In the genomic region with DNA sequence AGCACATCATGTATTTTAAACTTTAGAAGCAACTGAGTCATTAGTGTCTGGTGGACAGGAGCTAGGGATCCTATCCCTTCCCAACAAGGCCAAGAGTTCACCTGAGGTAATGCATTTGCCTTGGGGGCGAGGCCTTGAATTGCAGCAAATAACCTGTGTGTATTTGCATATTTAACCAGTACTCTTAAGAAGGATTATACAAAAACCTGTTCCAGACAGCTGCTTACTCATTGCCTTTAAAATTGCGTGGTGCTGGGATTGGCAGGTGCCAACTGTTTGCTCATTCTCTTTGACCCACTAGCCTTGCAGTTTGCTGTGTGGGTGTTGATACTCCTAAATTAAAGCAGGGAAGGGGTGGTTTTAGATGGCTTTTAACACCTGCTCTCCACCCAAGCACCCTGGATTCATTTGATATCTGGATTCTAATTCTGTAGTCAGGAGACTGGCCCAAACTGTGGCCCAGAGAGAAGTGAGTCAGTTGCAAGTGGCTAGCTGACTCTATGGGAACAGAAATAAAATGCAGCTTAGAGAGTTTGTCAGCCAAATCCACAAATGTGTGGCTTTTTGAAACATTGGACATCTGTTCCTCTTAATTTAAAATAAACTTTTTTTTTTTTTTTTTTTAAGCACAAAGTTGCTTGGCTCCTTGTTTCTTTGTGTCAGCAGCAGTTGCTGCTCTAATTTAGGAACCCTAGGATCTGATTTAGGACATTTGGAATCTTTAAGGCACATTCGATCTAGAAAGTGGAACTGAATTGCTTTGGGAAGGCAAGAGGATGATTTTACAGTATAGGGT, we compare ENCODE assay signal across 8 cellular contexts. TPM values are rescaled to one million over a fixed set of nuclear protein-coding genes. Genes with fewer than 3 reads are reported as not detected.
DNase-seq lines count a peak whose midpoint lies in the region; ATAC-seq and TF ChIP-seq lines count a peak whose summit lies in the region.

No MANE protein-coding gene starts in this region.

- H3K27ac ChIP-seq in IMR-90 (ENCODE audit: insufficient read depth, low read length) (peak overlapping the region; percentile 90; the same call in 1 of the 2 replicates), liver (ENCODE audit: low read depth in 1 of 2, low read length in 2 of 2) (peak overlapping the region; percentile 96 to 99)

- H3K27ac Mint-ChIP-seq in MCF 10A (ENCODE audit: low read depth, unreplicated experiment), result peak overlapping the region; percentile 98

- H4K91ac ChIP-seq in IMR-90 (ENCODE audit: insufficient read depth, low read depth, low read length), result peak overlapping the region; percentile 67

- H2AFZ ChIP-seq in IMR-90 (replicated peaks; ENCODE audit: low read length, poor library complexity), result no peak overlapping the region

- H4K8ac ChIP-seq in IMR-90 (ENCODE audit: low read depth in 2 of 2, low read length in 2 of 2), result peak overlapping the region; percentile 5 to 95; a peak in 2 of 4 replicates

- TF ChIP-seq CTCF in IMR-90 (conservative IDR thresholded peaks at IDR 0.05; ENCODE audit: low read depth, low read length) (no peak), MCF 10A (IDR thresholded peaks at IDR 0.05; ENCODE audit: unreplicated experiment) (no peak), liver (IDR thresholded peaks at IDR 0.05; ENCODE audit: low read depth, low read length, missing input control) (no peak), GM10248 (IDR thresholded peaks at IDR 0.05; ENCODE audit: control extremely low read depth, extremely low read depth, low read depth, missing control alignments) (no peak)

- H2BK5ac ChIP-seq in IMR-90 (ENCODE audit: low read depth, low read length, poor library complexity, severe bottlenecking), result peak overlapping the region; percentile 79

- peaks cover 0 to 6% of the 10 kb centered on the region in 2 experiments; a peak in 1 of 4 replicates for H3K79me1 ChIP-seq in IMR-90 (ENCODE audit: low read depth in 1 of 2, low read length in 2 of 2)

- peaks cover 11% of the 10 kb centered on the region for H3K9me1 ChIP-seq in IMR-90 (ENCODE audit: insufficient read depth, low read length)

- no peaks in the 10 kb centered on the region for H3K9me3 ChIP-seq in IMR-90 (ENCODE audit: control insufficient read depth, insufficient read depth, low read length)
- no peaks in the 10 kb centered on the region for H3K9me3 ChIP-seq in liver (ENCODE audit: control insufficient read depth in 4 of 4, low read length in 3 of 4)

- no peaks in the 10 kb centered on the region for H3K9me3 Mint-ChIP-seq in MCF 10A (ENCODE audit: unreplicated experiment)

- peaks cover 24% of the 10 kb centered on the region for H3K4me1 Mint-ChIP-seq in MCF 10A (ENCODE audit: insufficient read depth, unreplicated experiment)

- peak overlapping the region; percentile 0; the same call in 1 of the 2 replicates for H3K23ac ChIP-seq in IMR-90 (ENCODE audit: low read depth, low read length)

- no CpG with 5 or more reads among the region's 3 CpGs for WGBS in IMR-90 (ENCODE audit: extremely low coverage in 2 of 2, insufficient read length in 1 of 2), 2 experiments
- WGBS in liver, result 21% methylated on average over 3 of the region's 3 CpGs

- no peak overlapping the region for H2AK9ac ChIP-seq in IMR-90 (replicated peaks; ENCODE audit: low read depth, low read length, poor library complexity)

- H2BK120ac ChIP-seq in IMR-90 (ENCODE audit: low read depth, low read length), result peak overlapping the region; percentile 97

- peak overlapping the region; percentile 50; the same call in 1 of the 2 replicates for H3K4me2 ChIP-seq in IMR-90 (ENCODE audit: low read depth, low read length)

- intact Hi-C loops in IMR-90 (cut with micrococcal nuclease), result no loop called here
- intact Hi-C loops in MCF 10A (cut with micrococcal nuclease), result loop anchor here (5.0 kb wide), 1 partner anchor 47 kb away; a partner anchor contains a TSS

- in situ Hi-C loops in IMR-90 (cut with MboI; ENCODE audit: low sequenced_read_pairs), result no loop called here

- H3K4me3 ChIP-seq in IMR-90 (ENCODE audit: insufficient read depth, low read depth, low read length) (no peak overlapping the region), liver (ENCODE audit: low read depth in 1 of 3, low read length in 3 of 3) (no peak overlapping the region)

- H3K27me3 ChIP-seq in IMR-90 (ENCODE audit: control insufficient read depth, insufficient read depth, low read length), result no peaks in the 10 kb centered on the region
- H3K27me3 ChIP-seq in liver (ENCODE audit: control insufficient read depth in 4 of 4, insufficient read depth in 4 of 4, low read length in 3 of 4), result no peaks in the 10 kb centered on the region

- dilution Hi-C loops in IMR-90 (cut with HindIII; ENCODE audit: low sequenced_read_pairs, unreplicated experiment), result no loop called here

- no peak for TF ChIP-seq RAD21 in IMR-90 (IDR thresholded peaks at IDR 0.05; ENCODE audit: low read length)
- peak in 1 of 2 donors; percentile 3 for TF ChIP-seq RAD21 in liver (IDR thresholded peaks at IDR 0.05)

- peak; percentile 36 for TF ChIP-seq POLR2A in IMR-90 (IDR thresholded peaks at IDR 0.05; ENCODE audit: low read depth, low read length)

- H3K9ac ChIP-seq in IMR-90 (ENCODE audit: low read depth, low read length), result no peak overlapping the region
- peak overlapping the region; percentile 43 to 79 for H3K9ac ChIP-seq in liver (ENCODE audit: low read depth in 1 of 2, low read length in 2 of 2)

- peak overlapping the region; percentile 59; the same call in 1 of the 2 replicates for H3K18ac ChIP-seq in IMR-90 (ENCODE audit: low read depth, low read length)

- H2AK5ac ChIP-seq in IMR-90 (ENCODE audit: low read depth, low read length), result peak overlapping the region; percentile 76; the same call in 1 of the 2 replicates

- CTCF ChIA-PET in IMR-90 (lab: Yijun Ruan, JAX), result interaction anchor here (0.6 kb wide), 1 partner anchor 99 kb away, joined by 5 read pairs; no protein-coding TSS in a partner anchor
- CTCF ChIA-PET in MCF 10A (lab: Yijun Ruan, JAX), result interaction anchor here (1.2 to 2.1 kb wide), 2 partner anchors 13 to 62 kb away, joined by 3 to 11 read pairs; no protein-coding TSS in a partner anchor
- CTCF ChIA-PET in GM10248 (lab: Yijun Ruan, JAX), result interaction anchor here (1.5 to 5.7 kb wide), 4 partner anchors 18 to 101 kb away, joined by 3 to 50 read pairs (median 5); no protein-coding TSS in a partner anchor

- BruUV-seq in IMR-90 (replicated peaks; lab: Mats Ljungman, UMichigan), result no TSS peak
- no TSS peak for BruUV-seq in MCF 10A (replicated peaks; lab: Mats Ljungman, UMichigan)

- peak overlapping the region; percentile 79; the same call in 1 of the 2 replicates for H2BK20ac ChIP-seq in IMR-90 (ENCODE audit: low read depth, low read length)

- H3K27me3 Mint-ChIP-seq in MCF 10A (ENCODE audit: insufficient read depth, unreplicated experiment), result no peaks in the 10 kb centered on the region

- H3K56ac ChIP-seq in IMR-90 (ENCODE audit: extremely low read depth, insufficient read depth, low read length), result no peak overlapping the region

- H3K36me3 Mint-ChIP-seq in MCF 10A (ENCODE audit: insufficient read depth, unreplicated experiment), result peaks cover 88% of the 10 kb centered on the region

- H4K5ac ChIP-seq in IMR-90 (ENCODE audit: low read depth, low read length), result peak overlapping the region; percentile 33; the same call in 1 of the 2 replicates

- peak overlapping the region; percentile 43; the same call in 1 of the 3 replicates for H2BK15ac ChIP-seq in IMR-90 (ENCODE audit: low read depth, low read length)

- H3K4me3 Mint-ChIP-seq in MCF 10A (ENCODE audit: unreplicated experiment), result peak overlapping the region; percentile 50

- H3K4ac ChIP-seq in IMR-90 (ENCODE audit: low read depth, low read length), result peak overlapping the region; percentile 47

- H3K4me1 ChIP-seq in IMR-90 (ENCODE audit: control insufficient read depth, insufficient read depth, low read length) (peaks cover 16% of the 10 kb centered on the region), liver (ENCODE audit: control insufficient read depth in 4 of 4, insufficient read depth in 4 of 4, low read length in 3 of 4) (peaks cover 14 to 39% (median 32%) of the 10 kb centered on the region in 4 donors)

- POLR2A ChIA-PET in IMR-90 (lab: Charles Lee; ENCODE audit: unreplicated experiment) (interaction anchor here (0.7 to 2.4 kb wide), 8 partner anchors 8 to 137 kb away, joined by 3 to 22 read pairs (median 6); no protein-coding TSS in a partner anchor), MCF 10A (lab: Yijun Ruan, JAX) (interaction anchor here (0.7 to 14.0 kb wide), 23 partner anchors 7 to 688 kb away, joined by 3 to 720 read pairs (median 5); a partner anchor contains a TSS), GM10248 (lab: Yijun Ruan, JAX) (interaction anchor here (0.6 to 1.8 kb wide), 6 partner anchors 8 to 1214 kb away, joined by 3 to 14 read pairs (median 4); a partner anchor contains a TSS)

- 0 out of 2 replicates have a peak, but pooled peaks have one; percentile 4 for ATAC-seq in IMR-90 (ENCODE audit: low read depth)

- peak; percentile 97 for DNase-seq in DMS 273 (lab: John Stamatoyannopoulos, UW; ENCODE audit: unreplicated experiment)
- peak; percentile 89 for DNase-seq in IMR-90
- DNase-seq in RKO (ENCODE audit: low spot score), result peak; percentile 67
- DNase-seq in MCF 10A (ENCODE audit: unreplicated experiment), result peak; percentile 96
- peak; percentile 73 for DNase-seq in superior temporal gyrus (ENCODE audit: extremely low spot score)
- no peak for DNase-seq in GM10248 (ENCODE audit: extremely low spot score)
- DNase-seq in GM19240 (ENCODE audit: insufficient read length, low spot score), result no peak

- H3K36me3 ChIP-seq in IMR-90 (ENCODE audit: control insufficient read depth, insufficient read depth, low read length), result peaks cover 11% of the 10 kb centered on the region
- peaks cover 0 to 2% (median under 1%) of the 10 kb centered on the region in 4 donors for H3K36me3 ChIP-seq in liver (ENCODE audit: control insufficient read depth in 4 of 4, insufficient read depth in 3 of 4, low read depth in 1 of 4, low read length in 3 of 4)

- peak overlapping the region; percentile 64 for H3K14ac ChIP-seq in IMR-90 (replicated peaks; ENCODE audit: low read depth, low read length)

- peaks cover 34% of the 10 kb centered on the region; the same call in 1 of the 2 replicates for H4K20me1 ChIP-seq in IMR-90 (ENCODE audit: insufficient read depth, low read length)

TF ChIP-seq in IMR-90, 13 proteins besides CTCF, POLR2A, EP300 and RAD21 (continues in another document):
- no peak for TF ChIP-seq RFX5 (IDR thresholded peaks at IDR 0.05; ENCODE audit: low read depth, low read length)

RNA-seq across cellular contexts. Expression of a gene that starts 47.0 kb away (rescaled TPM):
- total RNA-seq in IMR-90 (2012; rRNA removed), result 4.4 and 4.7 TPM in 2 replicates
- 2.2 TPM in 2 replicates for polyA plus RNA-seq in IMR-90 (2012; rRNA removed)
- 0.58 and 1.1 TPM in 2 replicates for polyA plus RNA-seq in IMR-90 (2012; cell fraction: cytosol; rRNA removed)
- polyA plus RNA-seq in IMR-90 (2012; cell fraction: nucleus; rRNA removed; ENCODE audit: low replicate concordance), result 0.90 and 3.7 TPM in 2 replicates
- 4.4 and 5.2 TPM in 2 replicates for total RNA-seq in MCF 10A (2022)
- 10 to 100 TPM in 1 of 2 donors, 1 to 10 TPM in 1; 8.5 to 12.7 TPM for total RNA-seq in liver
- polyA plus RNA-seq in liver, result 1 to 10 TPM; 2.1 to 3.5 TPM

RNA-seq across cellular contexts. Expression of a gene that starts 47.1 kb away (rescaled TPM):
- total RNA-seq in IMR-90 (2012; rRNA removed) (18.9 and 20.3 TPM in 2 replicates), MCF 10A (2022) (37.4 and 48.4 TPM in 2 replicates), liver (10 to 100 TPM; 17.2 to 22.1 TPM)
- polyA plus RNA-seq in IMR-90 (2012; rRNA removed) (9.7 and 11.7 TPM in 2 replicates), liver (10 to 100 TPM in 1 of 2 donors, 1 to 10 TPM in 1; 5.6 to 13.4 TPM)
- polyA plus RNA-seq in IMR-90 (2012; cell fraction: cytosol; rRNA removed), result 1.5 and 1.8 TPM in 2 replicates
- polyA plus RNA-seq in IMR-90 (2012; cell fraction: nucleus; rRNA removed; ENCODE audit: low replicate concordance), result 1.9 and 12.3 TPM in 2 replicates

Comparison
In these comparisons a context has a peak if more than half of its experiments do, and no peak if none do; other contexts are left out.
1. DNase-seq: peak in DMS 273 (single experiment), IMR-90 (single experiment), RKO (single experiment), MCF 10A (single experiment) and superior temporal gyrus (single experiment); none in GM10248 (single experiment) and GM19240 (single experiment).